In the genomic region with DNA sequence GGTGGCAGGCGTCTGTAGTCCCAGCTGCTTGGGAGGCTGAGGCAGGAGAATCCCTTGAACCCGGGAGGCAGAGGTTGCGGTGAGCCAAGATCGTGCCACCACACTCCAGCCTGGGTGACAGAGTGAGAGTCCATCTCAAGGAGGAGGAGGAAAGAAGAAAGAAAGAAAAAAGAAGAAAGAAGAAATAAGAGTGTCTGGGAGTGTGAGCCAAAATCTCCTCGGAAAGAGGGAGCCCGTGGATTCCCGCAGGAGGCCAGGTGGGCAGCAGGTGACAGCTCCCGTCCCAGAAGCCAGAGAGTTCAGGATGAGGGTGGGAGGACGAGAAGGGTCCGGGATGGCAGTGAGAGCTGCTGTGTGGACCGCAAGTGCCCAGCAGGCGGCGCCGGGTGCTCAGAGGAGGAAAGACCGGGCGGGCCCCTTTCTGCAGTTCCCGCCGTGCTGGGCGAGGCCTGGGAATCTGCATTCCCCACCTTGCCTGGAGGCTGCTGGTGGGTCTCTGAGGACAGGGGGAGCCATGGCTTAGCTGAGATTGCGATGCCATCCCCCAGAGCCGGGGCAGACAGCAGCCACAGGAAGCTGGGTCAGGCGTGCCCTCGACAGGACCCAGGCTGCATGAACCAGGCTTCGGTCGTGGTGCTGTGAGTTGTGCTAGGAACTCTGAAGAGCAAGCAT, we compare ENCODE assay signal across 9 cellular contexts. TPM values are rescaled to one million over a fixed set of nuclear protein-coding genes. Genes with fewer than 3 reads are reported as not detected.
DNase-seq lines count a peak whose midpoint lies in the region; ATAC-seq, FAIRE-seq and TF ChIP-seq lines count a peak whose summit lies in the region.
"Had no signal": no experiment of that assay in that cellular context is flagged by ENCODE, and none has a peak within 500 bp of the region (broad histone marks: within the 10 kb centered on the region; RNA-seq: fewer than 3 reads in every experiment).

No MANE protein-coding gene starts in this region.

- H3K4me1 Mint-ChIP-seq in activated CD4-positive, alpha-beta T cell treated with anti-CD3 and anti-CD28 coated beads, Interleukin-2, amount 10 ng/mL, durations not matched to agents 24 days and 14 days: peaks cover 4% of the 10 kb centered on the region
- peaks cover 26% of the 10 kb centered on the region for H3K4me1 Mint-ChIP-seq in chondrocyte (ENCODE audit: low read depth)

- peak; percentile 79 to 89 for TF ChIP-seq RAD21 in liver (IDR thresholded peaks at IDR 0.05)

- POLR2A ChIA-PET in HEK293T (lab: Yijun Ruan, JAX): no interaction called here

- peaks cover 0 to 16% (median 12%) of the 10 kb centered on the region in 4 donors for H3K4me1 ChIP-seq in liver (ENCODE audit: control insufficient read depth in 4 of 4, insufficient read depth in 4 of 4, low read length in 3 of 4)

- no peak for ATAC-seq in GM19324 (IDR thresholded peaks at IDR 0.05; ENCODE audit: low FRiP score, unreplicated experiment)

- no peaks in the 10 kb centered on the region for H3K36me3 ChIP-seq in liver (ENCODE audit: control insufficient read depth in 4 of 4, insufficient read depth in 3 of 4, low read depth in 1 of 4, low read length in 3 of 4)

- H3K9me3 Mint-ChIP-seq in activated CD4-positive, alpha-beta T cell treated with anti-CD3 and anti-CD28 coated beads, Interleukin-2, amount 10 ng/mL, durations not matched to agents 24 days and 14 days: no peaks in the 10 kb centered on the region
- peaks cover 10% of the 10 kb centered on the region for H3K9me3 Mint-ChIP-seq in chondrocyte (ENCODE audit: low read depth)

- H3K4me3 ChIP-seq in liver (ENCODE audit: low read depth in 1 of 3, low read length in 3 of 3): no peak overlapping the region
- H3K4me3 ChIP-seq: SK-N-MC had no signal

- DNase-seq in D721Med (ENCODE audit: insufficient read length, low spot score): peak; percentile 89
- peak; percentile 82 for DNase-seq in HEK293T (ENCODE audit: extremely low spot score)
- peak; percentile 6 for DNase-seq in NCI-H446 treated with DMSO at 0.1 percent for 48 hours (lab: John Stamatoyannopoulos, UW)
- DNase-seq in activated CD4-positive, alpha-beta T cell treated with anti-CD3 and anti-CD28 coated beads, Interleukin-2, amount 10 ng/mL, durations not matched to agents 24 days and 14 days: peak; percentile 90
- DNase-seq in chondrocyte (ENCODE audit: low spot score): no peak
- peak; percentile 24 to 26 for DNase-seq in stimulated activated CD8-positive, alpha-beta memory T cell treated with anti-CD3 and anti-CD28 coated beads, Interleukin-15, amount 100 ng/mL, for 4 hours (ENCODE audit: low read depth in 2 of 2)

- H3K36me3 Mint-ChIP-seq in activated CD4-positive, alpha-beta T cell treated with anti-CD3 and anti-CD28 coated beads, Interleukin-2, amount 10 ng/mL, durations not matched to agents 24 days and 14 days (ENCODE audit: low read depth): no peaks in the 10 kb centered on the region
- no peaks in the 10 kb centered on the region for H3K36me3 Mint-ChIP-seq in chondrocyte (ENCODE audit: low read depth)

- 23% methylated on average over 25 of the region's 25 CpGs for WGBS in liver

- no peak for FAIRE-seq in D721Med (lab: Jason Lieb, UNC)

- no peak overlapping the region for H3K9ac ChIP-seq in liver (ENCODE audit: low read depth in 1 of 2, low read length in 2 of 2)

- H3K27ac Mint-ChIP-seq in activated CD4-positive, alpha-beta T cell treated with anti-CD3 and anti-CD28 coated beads, Interleukin-2, amount 10 ng/mL, durations not matched to agents 24 days and 14 days: no peak overlapping the region
- H3K27ac Mint-ChIP-seq in chondrocyte (ENCODE audit: unreplicated experiment): peak overlapping the region; percentile 54

- H3K4me3 Mint-ChIP-seq in activated CD4-positive, alpha-beta T cell treated with anti-CD3 and anti-CD28 coated beads, Interleukin-2, amount 10 ng/mL, durations not matched to agents 24 days and 14 days: peak overlapping the region; percentile 8
- H3K4me3 Mint-ChIP-seq in chondrocyte (ENCODE audit: unreplicated experiment): no peak overlapping the region

- CTCF ChIA-PET in HEK293T (lab: Yijun Ruan, JAX): interaction anchor here (0.6 to 1.6 kb wide), 9 partner anchors 11 to 202 kb away, joined by 3 to 8 read pairs (median 4); no protein-coding TSS in a partner anchor

- H3K27me3 Mint-ChIP-seq in activated CD4-positive, alpha-beta T cell treated with anti-CD3 and anti-CD28 coated beads, Interleukin-2, amount 10 ng/mL, durations not matched to agents 24 days and 14 days: peaks cover 32% of the 10 kb centered on the region
- peaks cover 5% of the 10 kb centered on the region for H3K27me3 Mint-ChIP-seq in chondrocyte (ENCODE audit: low read depth)

- no peaks in the 10 kb centered on the region for H3K9me3 ChIP-seq in liver (ENCODE audit: control insufficient read depth in 4 of 4, low read length in 3 of 4)

- H3K27me3 ChIP-seq in liver (ENCODE audit: control insufficient read depth in 4 of 4, insufficient read depth in 4 of 4, low read length in 3 of 4): no peaks in the 10 kb centered on the region

- H3K27ac ChIP-seq in liver (ENCODE audit: low read depth in 1 of 2, low read length in 2 of 2): no peak overlapping the region
- H3K27ac ChIP-seq: SK-N-MC had no signal

- TF ChIP-seq CTCF in D721Med (IDR thresholded peaks at IDR 0.05; ENCODE audit: insufficient read depth, missing control alignments) (peak; percentile 69), chondrocyte (IDR thresholded peaks at IDR 0.05) (peak; percentile 92), liver (IDR thresholded peaks at IDR 0.05; ENCODE audit: low read depth, low read length, missing input control) (peak; percentile 72)

- intact Hi-C loops in activated CD4-positive, alpha-beta T cell treated with anti-CD3 and anti-CD28 coated beads, Interleukin-2, amount 10 ng/mL, durations not matched to agents 24 days and 14 days (cut with micrococcal nuclease): loop anchor here (1.0 kb wide), 1 partner anchor 38 kb away; no protein-coding TSS in a partner anchor

TF ChIP-seq in HEK293T, 16 proteins besides CTCF, POLR2A, EP300 and RAD21:
- TF ChIP-seq LEF1 (IDR thresholded peaks at IDR 0.05; ENCODE audit: borderline replicate concordance) (no peak), ARNT (IDR thresholded peaks at IDR 0.05) (no peak), NFRKB (IDR thresholded peaks at IDR 0.05) (no peak)
TF ChIP-seq in HEK293T: peak in this region for 0.

TF ChIP-seq in liver, 16 proteins besides CTCF, POLR2A, EP300 and RAD21:
- TF ChIP-seq GABPA (IDR thresholded peaks at IDR 0.05 in 1 of 2, conservative IDR thresholded peaks at IDR 0.05 in 1 of 2): no peak
- TF ChIP-seq FOXA1 (IDR thresholded peaks at IDR 0.05): no peak
- TF ChIP-seq TAF1 (conservative IDR thresholded peaks at IDR 0.05): no peak

RNA-seq across cellular contexts. Expression of a gene that starts 17.1 kb away (rescaled TPM):
- total RNA-seq in activated CD4-positive, alpha-beta T cell treated with anti-CD3 and anti-CD28 coated beads, Interleukin-2, amount 10 ng/mL, durations not matched to agents 24 days and 14 days: not detected in 2 replicates
- 9.1 to 11.1 TPM (median 9.6 TPM) in 3 replicates for total RNA-seq in chondrocyte
- total RNA-seq in liver: 1 to 10 TPM in 1 of 2 donors, not detected in 1; 1.3 TPM
- polyA plus RNA-seq in liver: 1 to 10 TPM in 1 of 2 donors, under 1 TPM in 1; 0.10 to 1.1 TPM

RNA-seq across cellular contexts. Expression of a gene that starts 39.1 kb away (rescaled TPM):
- 35.6 and 38.0 TPM in 2 replicates for total RNA-seq in activated CD4-positive, alpha-beta T cell treated with anti-CD3 and anti-CD28 coated beads, Interleukin-2, amount 10 ng/mL, durations not matched to agents 24 days and 14 days
- total RNA-seq in chondrocyte (196 to 209 TPM (median 198 TPM) in 3 replicates), liver (10 to 100 TPM; 16.7 to 18.1 TPM)
- polyA plus RNA-seq in liver: 10 to 100 TPM in 1 of 2 donors, 1 to 10 TPM in 1; 8.2 to 19.6 TPM
